14 cellular contexts compared by ENCODE assay signal in genomic region chr13:25803626-25804025, GRCh38.
"Had no signal": no experiment of that assay in that cellular context is flagged by ENCODE, and none has a peak within 500 bp of the region (broad histone marks: within the 10 kb centered on the region; RNA-seq: fewer than 3 reads in every experiment).

No MANE protein-coding gene starts in this region.

- H3K36me3 ChIP-seq: esophagus muscularis mucosa, left ventricle myocardium inferior, thoracic aorta had no signal

- H3K79me2 ChIP-seq: hepatocyte had no signal

- H2AFZ ChIP-seq: hepatocyte had no signal

- H3K4me3 ChIP-seq: coronary artery, esophagus muscularis mucosa, hepatocyte, left ventricle myocardium inferior, thoracic aorta had no signal

- H3K4me1 ChIP-seq: esophagus muscularis mucosa, left ventricle myocardium inferior had no signal

- FAIRE-seq: kidney had no signal

- DNase-seq: activated CD4-positive, alpha-beta T cell treated with anti-CD3 and anti-CD28 coated beads, Interleukin-2, amount 50 U/mL, for 1 hour; activated CD8-positive, alpha-beta memory T cell treated with anti-CD3 and anti-CD28 coated beads for 24 hours; activated gamma-delta T cell treated with Interleukin-2 at 50 U/mL for 16 hours; amniotic stem cell; caudate nucleus; kidney; left ventricle myocardium inferior had no signal

- H3K9me3 ChIP-seq: esophagus muscularis mucosa, left ventricle myocardium inferior, thoracic aorta had no signal

- H3K27ac ChIP-seq: coronary artery, esophagus muscularis mucosa, hepatocyte, left ventricle myocardium inferior, thoracic aorta had no signal

- H3K4me2 ChIP-seq: hepatocyte had no signal

- H3K27me3 ChIP-seq: hepatocyte had no signal

- ATAC-seq: activated CD4-positive, CD25-positive, alpha-beta regulatory T cell treated with anti-CD3 and anti-CD28 coated beads, Interleukin-2, amount 50 U/mL, for 24 hours; natural killer cell treated with Interleukin-12 subunit alpha and Interleukin-12 subunit beta and Interleukin-15 and Interleukin-18, amount 100 ng/mL, for 72 hours; stimulated activated effector memory CD8-positive, alpha-beta T cell treated with anti-CD3 and anti-CD28 coated beads, Interleukin-12 subunit alpha, Interleukin-12 subunit beta, amount 100 ng/mL, for 72 hours had no signal
